1 cellular context compared by ENCODE assay signal in genomic region chr7:2079332-2080068, GRCh38.
A peak's percentile ranks its signal among the peaks of the same experiment; 100 is the strongest.
TF ChIP-seq lines count a peak whose summit lies in the region.

No MANE protein-coding gene starts in this region.

TF ChIP-seq in K562, 482 proteins besides CTCF, POLR2A, EP300 and RAD21 (continued from another document and continues in another):
- TF ChIP-seq CREB1 (IDR thresholded peaks at IDR 0.05) (no peak), CREB1 (CRISPR knock-in tag; IDR thresholded peaks at IDR 0.05) (peak; percentile 30; the same call in 1 of the 2 replicates), DPF2 (IDR thresholded peaks at IDR 0.05) (0 out of 2 replicates have a peak, but pooled peaks have one; percentile 49), C11orf30 (IDR thresholded peaks at IDR 0.05; ENCODE audit: low read depth) (no peak), ZNF512 (tag; IDR thresholded peaks at IDR 0.05) (no peak), ETS1 (conservative IDR thresholded peaks at IDR 0.05; ENCODE audit: control insufficient read depth, low read depth, low read length) (no peak), MBD2 (IDR thresholded peaks at IDR 0.05; ENCODE audit: borderline replicate concordance, low read depth) (no peak), ZNF41 (CRISPR knock-in tag; conservative IDR thresholded peaks at IDR 0.05) (no peak), POLR3A (IDR thresholded peaks at IDR 0.05; ENCODE audit: borderline replicate concordance, extremely low read depth, insufficient read depth, insufficient read length) (no peak), ZNF77 (CRISPR knock-in tag; IDR thresholded peaks at IDR 0.05) (no peak), ATF1 (CRISPR knock-in tag; IDR thresholded peaks at IDR 0.05) (no peak), ATF1 (tag; IDR thresholded peaks at IDR 0.05) (peak; percentile 55; the same call in 1 of the 2 replicates), THRB (CRISPR knock-in tag; conservative IDR thresholded peaks at IDR 0.05) (no peak), ZBTB17 (CRISPR knock-in tag; IDR thresholded peaks at IDR 0.05) (0 out of 2 replicates have a peak, but pooled peaks have one; percentile 38), CXXC5 (CRISPR knock-in tag; IDR thresholded peaks at IDR 0.05) (peak; percentile 40; the same call in 1 of the 2 replicates), ZNF253 (CRISPR knock-in tag; conservative IDR thresholded peaks at IDR 0.05) (no peak), SREBF2 (CRISPR knock-in tag; IDR thresholded peaks at IDR 0.05) (no peak), NR1H2 (CRISPR knock-in tag; IDR thresholded peaks at IDR 0.05) (no peak), ZC3H8 (IDR thresholded peaks at IDR 0.05) (no peak), ZNF197 (CRISPR knock-in tag; IDR thresholded peaks at IDR 0.05; ENCODE audit: low read depth) (0 out of 2 replicates have a peak, but pooled peaks have one; percentile 46), ERF (CRISPR knock-in tag; IDR thresholded peaks at IDR 0.05) (no peak), L3MBTL2 (IDR thresholded peaks at IDR 0.05) (peak; percentile 72), PRDM10 (IDR thresholded peaks at IDR 0.05; ENCODE audit: partially characterized antibody) (no peak), ZNF584 (CRISPR knock-in tag; IDR thresholded peaks at IDR 0.05; ENCODE audit: low read depth) (no peak)
- TF ChIP-seq, protein P1, sequence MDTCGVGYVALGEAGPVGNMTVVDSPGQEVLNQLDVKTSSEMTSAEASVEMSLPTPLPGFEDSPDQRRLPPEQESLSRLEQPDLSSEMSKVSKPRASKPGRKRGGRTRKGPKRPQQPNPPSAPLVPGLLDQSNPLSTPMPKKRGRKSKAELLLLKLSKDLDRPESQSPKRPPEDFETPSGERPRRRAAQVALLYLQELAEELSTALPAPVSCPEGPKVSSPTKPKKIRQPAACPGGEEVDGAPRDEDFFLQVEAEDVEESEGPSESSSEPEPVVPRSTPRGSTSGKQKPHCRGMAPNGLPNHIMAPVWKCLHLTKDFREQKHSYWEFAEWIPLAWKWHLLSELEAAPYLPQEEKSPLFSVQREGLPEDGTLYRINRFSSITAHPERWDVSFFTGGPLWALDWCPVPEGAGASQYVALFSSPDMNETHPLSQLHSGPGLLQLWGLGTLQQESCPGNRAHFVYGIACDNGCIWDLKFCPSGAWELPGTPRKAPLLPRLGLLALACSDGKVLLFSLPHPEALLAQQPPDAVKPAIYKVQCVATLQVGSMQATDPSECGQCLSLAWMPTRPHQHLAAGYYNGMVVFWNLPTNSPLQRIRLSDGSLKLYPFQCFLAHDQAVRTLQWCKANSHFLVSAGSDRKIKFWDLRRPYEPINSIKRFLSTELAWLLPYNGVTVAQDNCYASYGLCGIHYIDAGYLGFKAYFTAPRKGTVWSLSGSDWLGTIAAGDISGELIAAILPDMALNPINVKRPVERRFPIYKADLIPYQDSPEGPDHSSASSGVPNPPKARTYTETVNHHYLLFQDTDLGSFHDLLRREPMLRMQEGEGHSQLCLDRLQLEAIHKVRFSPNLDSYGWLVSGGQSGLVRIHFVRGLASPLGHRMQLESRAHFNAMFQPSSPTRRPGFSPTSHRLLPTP (IDR thresholded peaks at IDR 0.05; ENCODE audit: borderline replicate concordance, extremely low read depth, insufficient read length) = no peak
- TF ChIP-seq, protein P2, sequence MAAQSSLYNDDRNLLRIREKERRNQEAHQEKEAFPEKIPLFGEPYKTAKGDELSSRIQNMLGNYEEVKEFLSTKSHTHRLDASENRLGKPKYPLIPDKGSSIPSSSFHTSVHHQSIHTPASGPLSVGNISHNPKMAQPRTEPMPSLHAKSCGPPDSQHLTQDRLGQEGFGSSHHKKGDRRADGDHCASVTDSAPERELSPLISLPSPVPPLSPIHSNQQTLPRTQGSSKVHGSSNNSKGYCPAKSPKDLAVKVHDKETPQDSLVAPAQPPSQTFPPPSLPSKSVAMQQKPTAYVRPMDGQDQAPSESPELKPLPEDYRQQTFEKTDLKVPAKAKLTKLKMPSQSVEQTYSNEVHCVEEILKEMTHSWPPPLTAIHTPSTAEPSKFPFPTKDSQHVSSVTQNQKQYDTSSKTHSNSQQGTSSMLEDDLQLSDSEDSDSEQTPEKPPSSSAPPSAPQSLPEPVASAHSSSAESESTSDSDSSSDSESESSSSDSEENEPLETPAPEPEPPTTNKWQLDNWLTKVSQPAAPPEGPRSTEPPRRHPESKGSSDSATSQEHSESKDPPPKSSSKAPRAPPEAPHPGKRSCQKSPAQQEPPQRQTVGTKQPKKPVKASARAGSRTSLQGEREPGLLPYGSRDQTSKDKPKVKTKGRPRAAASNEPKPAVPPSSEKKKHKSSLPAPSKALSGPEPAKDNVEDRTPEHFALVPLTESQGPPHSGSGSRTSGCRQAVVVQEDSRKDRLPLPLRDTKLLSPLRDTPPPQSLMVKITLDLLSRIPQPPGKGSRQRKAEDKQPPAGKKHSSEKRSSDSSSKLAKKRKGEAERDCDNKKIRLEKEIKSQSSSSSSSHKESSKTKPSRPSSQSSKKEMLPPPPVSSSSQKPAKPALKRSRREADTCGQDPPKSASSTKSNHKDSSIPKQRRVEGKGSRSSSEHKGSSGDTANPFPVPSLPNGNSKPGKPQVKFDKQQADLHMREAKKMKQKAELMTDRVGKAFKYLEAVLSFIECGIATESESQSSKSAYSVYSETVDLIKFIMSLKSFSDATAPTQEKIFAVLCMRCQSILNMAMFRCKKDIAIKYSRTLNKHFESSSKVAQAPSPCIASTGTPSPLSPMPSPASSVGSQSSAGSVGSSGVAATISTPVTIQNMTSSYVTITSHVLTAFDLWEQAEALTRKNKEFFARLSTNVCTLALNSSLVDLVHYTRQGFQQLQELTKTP (IDR thresholded peaks at IDR 0.05; ENCODE audit: low read depth in 1 of 2, partially characterized antibody in 2 of 2) = no peak
- TF ChIP-seq, protein P3, sequence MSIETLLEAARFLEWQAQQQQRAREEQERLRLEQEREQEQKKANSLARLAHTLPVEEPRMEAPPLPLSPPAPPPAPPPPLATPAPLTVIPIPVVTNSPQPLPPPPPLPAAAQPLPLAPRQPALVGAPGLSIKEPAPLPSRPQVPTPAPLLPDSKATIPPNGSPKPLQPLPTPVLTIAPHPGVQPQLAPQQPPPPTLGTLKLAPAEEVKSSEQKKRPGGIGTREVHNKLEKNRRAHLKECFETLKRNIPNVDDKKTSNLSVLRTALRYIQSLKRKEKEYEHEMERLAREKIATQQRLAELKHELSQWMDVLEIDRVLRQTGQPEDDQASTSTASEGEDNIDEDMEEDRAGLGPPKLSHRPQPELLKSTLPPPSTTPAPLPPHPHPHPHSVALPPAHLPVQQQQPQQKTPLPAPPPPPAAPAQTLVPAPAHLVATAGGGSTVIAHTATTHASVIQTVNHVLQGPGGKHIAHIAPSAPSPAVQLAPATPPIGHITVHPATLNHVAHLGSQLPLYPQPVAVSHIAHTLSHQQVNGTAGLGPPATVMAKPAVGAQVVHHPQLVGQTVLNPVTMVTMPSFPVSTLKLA (conservative IDR thresholded peaks at IDR 0.05) = no peak
- TF ChIP-seq, protein P4, sequence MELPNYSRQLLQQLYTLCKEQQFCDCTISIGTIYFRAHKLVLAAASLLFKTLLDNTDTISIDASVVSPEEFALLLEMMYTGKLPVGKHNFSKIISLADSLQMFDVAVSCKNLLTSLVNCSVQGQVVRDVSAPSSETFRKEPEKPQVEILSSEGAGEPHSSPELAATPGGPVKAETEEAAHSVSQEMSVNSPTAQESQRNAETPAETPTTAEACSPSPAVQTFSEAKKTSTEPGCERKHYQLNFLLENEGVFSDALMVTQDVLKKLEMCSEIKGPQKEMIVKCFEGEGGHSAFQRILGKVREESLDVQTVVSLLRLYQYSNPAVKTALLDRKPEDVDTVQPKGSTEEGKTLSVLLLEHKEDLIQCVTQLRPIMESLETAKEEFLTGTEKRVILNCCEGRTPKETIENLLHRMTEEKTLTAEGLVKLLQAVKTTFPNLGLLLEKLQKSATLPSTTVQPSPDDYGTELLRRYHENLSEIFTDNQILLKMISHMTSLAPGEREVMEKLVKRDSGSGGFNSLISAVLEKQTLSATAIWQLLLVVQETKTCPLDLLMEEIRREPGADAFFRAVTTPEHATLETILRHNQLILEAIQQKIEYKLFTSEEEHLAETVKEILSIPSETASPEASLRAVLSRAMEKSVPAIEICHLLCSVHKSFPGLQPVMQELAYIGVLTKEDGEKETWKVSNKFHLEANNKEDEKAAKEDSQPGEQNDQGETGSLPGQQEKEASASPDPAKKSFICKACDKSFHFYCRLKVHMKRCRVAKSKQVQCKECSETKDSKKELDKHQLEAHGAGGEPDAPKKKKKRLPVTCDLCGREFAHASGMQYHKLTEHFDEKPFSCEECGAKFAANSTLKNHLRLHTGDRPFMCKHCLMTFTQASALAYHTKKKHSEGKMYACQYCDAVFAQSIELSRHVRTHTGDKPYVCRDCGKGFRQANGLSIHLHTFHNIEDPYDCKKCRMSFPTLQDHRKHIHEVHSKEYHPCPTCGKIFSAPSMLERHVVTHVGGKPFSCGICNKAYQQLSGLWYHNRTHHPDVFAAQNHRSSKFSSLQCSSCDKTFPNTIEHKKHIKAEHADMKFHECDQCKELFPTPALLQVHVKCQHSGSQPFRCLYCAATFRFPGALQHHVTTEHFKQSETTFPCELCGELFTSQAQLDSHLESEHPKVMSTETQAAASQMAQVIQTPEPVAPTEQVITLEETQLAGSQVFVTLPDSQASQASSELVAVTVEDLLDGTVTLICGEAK (IDR thresholded peaks at IDR 0.05) = no peak
- TF ChIP-seq, protein P4 (CRISPR knock-in tag; IDR thresholded peaks at IDR 0.05) = no peak
